Comparison of ENCODE assay signal across 9 cellular contexts in the genomic region with DNA sequence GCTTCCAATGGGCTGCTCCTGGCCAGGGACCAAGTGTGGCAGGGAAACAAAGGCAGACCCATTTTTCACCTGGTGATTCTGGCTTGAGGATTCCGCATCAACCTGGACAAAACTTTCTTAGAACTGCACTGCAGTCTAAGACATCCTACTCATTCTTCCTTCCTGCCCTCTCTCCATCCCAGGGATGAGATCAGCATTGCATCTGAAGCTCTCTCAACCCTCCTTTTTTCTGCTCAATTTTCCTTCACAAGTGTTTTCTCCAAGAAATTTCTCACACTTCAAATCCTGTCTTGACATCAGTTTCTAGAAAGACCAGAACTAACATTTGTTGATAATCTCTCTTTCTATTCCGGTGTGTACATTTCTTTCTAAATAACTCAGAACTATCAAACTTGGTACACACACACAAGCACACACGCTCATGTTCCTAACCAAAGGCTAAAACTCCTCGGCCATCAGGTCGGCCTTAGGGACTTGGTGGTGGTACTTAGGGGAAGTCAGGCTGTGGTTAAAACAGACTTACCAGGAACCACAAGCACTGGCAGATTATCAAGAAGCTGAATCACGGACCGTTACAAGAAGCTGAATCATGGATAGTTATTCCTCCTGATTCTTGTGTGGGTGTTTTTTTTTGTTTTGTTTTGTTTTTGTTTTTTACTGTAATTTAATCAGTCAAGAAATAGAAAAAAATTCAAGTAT. TPM values are rescaled to one million over a fixed set of nuclear protein-coding genes. Genes with fewer than 3 reads are reported as not detected.
DNase-seq lines count a peak whose midpoint lies in the region; ATAC-seq lines count a peak whose summit lies in the region.
"Had no signal": no experiment of that assay in that cellular context is flagged by ENCODE, and none has a peak within 500 bp of the region (broad histone marks: within the 10 kb centered on the region; RNA-seq: fewer than 3 reads in every experiment).

No MANE protein-coding gene starts in this region.

- H3K36me3 Mint-ChIP-seq in activated T-helper 2 cell treated with anti-CD3 and anti-CD28 coated beads, Interferon-gamma antibody, Interleukin-2, Interleukin-4, amounts not matched to agents 10 μg/mL and 5 μg/mL and 100 μg/mL, durations not matched to agents 14 hours and 24 hours and 36 hours (ENCODE audit: low read depth), result no peaks in the 10 kb centered on the region

- H3K27me3 Mint-ChIP-seq in activated T-helper 2 cell treated with anti-CD3 and anti-CD28 coated beads, Interferon-gamma antibody, Interleukin-2, Interleukin-4, amounts not matched to agents 10 μg/mL and 5 μg/mL and 100 μg/mL, durations not matched to agents 14 hours and 24 hours and 36 hours (ENCODE audit: low read depth), result peaks cover 12% of the 10 kb centered on the region

- ATAC-seq in HG03097 (IDR thresholded peaks at IDR 0.05; ENCODE audit: low FRiP score, unreplicated experiment) (no peak), GM18907 (IDR thresholded peaks at IDR 0.05; ENCODE audit: unreplicated experiment) (no peak), HG03135 (IDR thresholded peaks at IDR 0.05; ENCODE audit: unreplicated experiment) (no peak), GM21825 (IDR thresholded peaks at IDR 0.05; ENCODE audit: unreplicated experiment) (no peak)

- peaks cover 32% of the 10 kb centered on the region for H3K4me1 Mint-ChIP-seq in activated T-helper 2 cell treated with anti-CD3 and anti-CD28 coated beads, Interferon-gamma antibody, Interleukin-2, Interleukin-4, amounts not matched to agents 10 μg/mL and 5 μg/mL and 100 μg/mL, durations not matched to agents 14 hours and 24 hours and 36 hours (ENCODE audit: low read depth)

- H3K27ac Mint-ChIP-seq in activated T-helper 2 cell treated with anti-CD3 and anti-CD28 coated beads, Interferon-gamma antibody, Interleukin-2, Interleukin-4, amounts not matched to agents 10 μg/mL and 5 μg/mL and 100 μg/mL, durations not matched to agents 14 hours and 24 hours and 36 hours, result peak overlapping the region; percentile 64

- intact Hi-C loops in activated T-helper 2 cell treated with anti-CD3 and anti-CD28 coated beads, Interferon-gamma antibody, Interleukin-2, Interleukin-4, amounts not matched to agents 10 μg/mL and 5 μg/mL and 100 μg/mL, durations not matched to agents 14 hours and 24 hours and 36 hours (cut with micrococcal nuclease), result loop anchor here (1.0 to 5.0 kb wide), 2 partner anchors 21 to 295 kb away; a partner anchor contains a TSS

- peak; percentile 94 for DNase-seq in EH (ENCODE audit: low read depth)
- DNase-seq in HT1080 (ENCODE audit: low read depth), result peak; percentile 96
- DNase-seq in activated T-helper 2 cell treated with anti-CD3 and anti-CD28 coated beads, Interferon-gamma antibody, Interleukin-2, Interleukin-4, amounts not matched to agents 10 μg/mL and 5 μg/mL and 100 μg/mL, durations not matched to agents 14 hours and 24 hours and 36 hours (ENCODE audit: low spot score), result no peak
- DNase-seq in myocyte (ENCODE audit: low read depth), result peak; percentile 88
- DNase-seq: effector CD8-positive, alpha-beta T cell had no signal

- no peaks in the 10 kb centered on the region for H3K9me3 Mint-ChIP-seq in activated T-helper 2 cell treated with anti-CD3 and anti-CD28 coated beads, Interferon-gamma antibody, Interleukin-2, Interleukin-4, amounts not matched to agents 10 μg/mL and 5 μg/mL and 100 μg/mL, durations not matched to agents 14 hours and 24 hours and 36 hours

- H3K4me3 Mint-ChIP-seq in activated T-helper 2 cell treated with anti-CD3 and anti-CD28 coated beads, Interferon-gamma antibody, Interleukin-2, Interleukin-4, amounts not matched to agents 10 μg/mL and 5 μg/mL and 100 μg/mL, durations not matched to agents 14 hours and 24 hours and 36 hours (ENCODE audit: low read depth), result no peak overlapping the region

RNA-seq across cellular contexts. Expression of a gene that starts 21.0 kb away (rescaled TPM):
- total RNA-seq in HT1080 (2014; rRNA removed; shearing (Covaris generic)), result 11.7 and 14.3 TPM in 2 replicates
- 0.47 and 0.66 TPM in 2 replicates for polyA plus RNA-seq in HT1080 (2015; cell fraction: cytosol; rRNA removed)
- 0.33 and 0.78 TPM in 2 replicates for polyA plus RNA-seq in HT1080 (2015; cell fraction: nucleus; rRNA removed)
- total RNA-seq in activated T-helper 2 cell treated with anti-CD3 and anti-CD28 coated beads, Interferon-gamma antibody, Interleukin-2, Interleukin-4, amounts not matched to agents 10 μg/mL and 5 μg/mL and 100 μg/mL, durations not matched to agents 14 hours and 24 hours and 36 hours, result 0.39 and 0.64 TPM in 2 replicates
- total RNA-seq in myocyte, result not detected in 2 replicates
- not detected for polyA plus RNA-seq in myocyte (2012)
